14 cellular contexts compared by ENCODE assay signal in genomic region chr13:76994281-76994680, GRCh38. TPM values are rescaled to one million over a fixed set of nuclear protein-coding genes. Genes with fewer than 3 reads are reported as not detected.
DNase-seq lines count a peak whose midpoint lies in the region; ATAC-seq and TF ChIP-seq lines count a peak whose summit lies in the region.
"Had no signal": no experiment of that assay in that cellular context is flagged by ENCODE, and none has a peak within 500 bp of the region (broad histone marks: within the 10 kb centered on the region; RNA-seq: fewer than 3 reads in every experiment).

No MANE protein-coding gene starts in this region.

- no peaks in the 10 kb centered on the region for H3K9me3 Mint-ChIP-seq in activated T-cell treated with anti-CD3 and anti-CD28 coated beads, Interleukin-2, amount 50 U/mL, for 24 hours
- H3K9me3 Mint-ChIP-seq in T-cell (no peaks in the 10 kb centered on the region), glutamatergic neuron (ENCODE audit: unreplicated experiment) (no peaks in the 10 kb centered on the region)
- no peaks in the 10 kb centered on the region for H3K9me3 Mint-ChIP-seq in stimulated activated memory B cell treated with anti-CD40 and anti-IgM and Interleukin-4, amounts not matched to agents 10 μg/mL and 1 μg/mL and 100 μg/mL, for 72 hours

- H3K27me3 Mint-ChIP-seq in activated T-cell treated with anti-CD3 and anti-CD28 coated beads, Interleukin-2, amount 50 U/mL, for 24 hours = no peaks in the 10 kb centered on the region
- H3K27me3 Mint-ChIP-seq in T-cell (no peaks in the 10 kb centered on the region), glutamatergic neuron (ENCODE audit: unreplicated experiment) (peaks cover 4% of the 10 kb centered on the region)
- no peaks in the 10 kb centered on the region for H3K27me3 Mint-ChIP-seq in stimulated activated memory B cell treated with anti-CD40 and anti-IgM and Interleukin-4, amounts not matched to agents 10 μg/mL and 1 μg/mL and 100 μg/mL, for 72 hours

- POLR2A ChIA-PET in T-cell (lab: Charles Lee) = interaction anchor here in 1 of 2 donors (1.0 kb wide), 1 partner anchor 24 kb away, joined by 3 read pairs; no protein-coding TSS in a partner anchor

- DNase-seq in activated T-cell treated with anti-CD3 and anti-CD28 coated beads, Interleukin-2, amount 50 U/mL, for 24 hours = no peak
- DNase-seq in activated T-cell treated with anti-CD3 and anti-CD28 coated beads for 4 hours (no peak), T-cell (no peak), glutamatergic neuron (no peak), pons (ENCODE audit: low spot score) (no peak), NCI-H510A treated with DMSO at 0.1 percent for 48 hours (lab: John Stamatoyannopoulos, UW) (no peak)
- DNase-seq in stimulated activated CD4-positive, alpha-beta T cell treated with anti-CD3 and anti-CD28 coated beads, Interleukin-4, amount 100 ng/mL, for 1 hour = no peak
- DNase-seq: activated CD4-positive, alpha-beta T cell treated with anti-CD3 and anti-CD28 coated beads, Interleukin-2, amount 50 U/mL, for 4 hours; gastrocnemius medialis; KG1; NCI-H2029 treated with DMSO at 0.1 percent for 48 hours had no signal

- CTCF ChIA-PET in T-cell (lab: Charles Lee) = no interaction called here

- H3K4me3 Mint-ChIP-seq in activated T-cell treated with anti-CD3 and anti-CD28 coated beads, Interleukin-2, amount 50 U/mL, for 24 hours = peak overlapping the region; percentile 9
- H3K4me3 Mint-ChIP-seq in T-cell (peak overlapping the region; percentile 10 to 91 (median 11)), glutamatergic neuron (ENCODE audit: unreplicated experiment) (peak overlapping the region; percentile 41)
- peak overlapping the region; percentile 13 for H3K4me3 Mint-ChIP-seq in stimulated activated memory B cell treated with anti-CD40 and anti-IgM and Interleukin-4, amounts not matched to agents 10 μg/mL and 1 μg/mL and 100 μg/mL, for 72 hours

- no peak for TF ChIP-seq CTCF in glutamatergic neuron (IDR thresholded peaks at IDR 0.05; ENCODE audit: partially characterized antibody, unreplicated experiment)

- H3K27ac Mint-ChIP-seq in activated T-cell treated with anti-CD3 and anti-CD28 coated beads, Interleukin-2, amount 50 U/mL, for 24 hours = peak overlapping the region; percentile 35
- H3K27ac Mint-ChIP-seq in T-cell (peak overlapping the region; percentile 25 to 56), glutamatergic neuron (ENCODE audit: unreplicated experiment) (no peak overlapping the region)
- no peak overlapping the region for H3K27ac Mint-ChIP-seq in stimulated activated memory B cell treated with anti-CD40 and anti-IgM and Interleukin-4, amounts not matched to agents 10 μg/mL and 1 μg/mL and 100 μg/mL, for 72 hours

- peaks cover 52% of the 10 kb centered on the region for H3K36me3 Mint-ChIP-seq in activated T-cell treated with anti-CD3 and anti-CD28 coated beads, Interleukin-2, amount 50 U/mL, for 24 hours (ENCODE audit: low read depth)
- peaks cover 31% of the 10 kb centered on the region for H3K36me3 Mint-ChIP-seq in T-cell
- peaks cover 5% of the 10 kb centered on the region for H3K36me3 Mint-ChIP-seq in glutamatergic neuron (ENCODE audit: unreplicated experiment)
- peaks cover 33% of the 10 kb centered on the region for H3K36me3 Mint-ChIP-seq in stimulated activated memory B cell treated with anti-CD40 and anti-IgM and Interleukin-4, amounts not matched to agents 10 μg/mL and 1 μg/mL and 100 μg/mL, for 72 hours

- ATAC-seq in T-cell (replicated peaks in 1 of 4) = no peak
- ATAC-seq in stimulated activated memory B cell treated with anti-CD40 and anti-IgM and Interleukin-4, amounts not matched to agents 10 μg/mL and 1 μg/mL and 100 μg/mL, for 72 hours = no peak
- ATAC-seq: gastrocnemius medialis had no signal

- H3K4me1 Mint-ChIP-seq in activated T-cell treated with anti-CD3 and anti-CD28 coated beads, Interleukin-2, amount 50 U/mL, for 24 hours (ENCODE audit: low read depth) = peaks cover 47% of the 10 kb centered on the region
- H3K4me1 Mint-ChIP-seq in T-cell (peaks cover 37 to 64% (median 61%) of the 10 kb centered on the region in 3 donors), glutamatergic neuron (ENCODE audit: low read depth, unreplicated experiment) (peaks cover 4% of the 10 kb centered on the region)
- peaks cover 31% of the 10 kb centered on the region for H3K4me1 Mint-ChIP-seq in stimulated activated memory B cell treated with anti-CD40 and anti-IgM and Interleukin-4, amounts not matched to agents 10 μg/mL and 1 μg/mL and 100 μg/mL, for 72 hours

RNA-seq across cellular contexts. Expression of gene CLN5, which starts 2.4 kb away (rescaled TPM):
- total RNA-seq in T-cell (10 to 100 TPM; 18.1 to 29.5 (median 21.7) TPM), glutamatergic neuron (ENCODE audit: unreplicated experiment) (14.6 TPM)

RNA-seq across cellular contexts. Expression of gene FBXL3, which starts 32.7 kb away (rescaled TPM):
- total RNA-seq in T-cell = 10 to 100 TPM; 58.6 to 89.1 (median 80.0) TPM
- 27.1 TPM for total RNA-seq in glutamatergic neuron (ENCODE audit: unreplicated experiment)

RNA-seq across cellular contexts. Expression of gene ACOD1, which starts 46.0 kb away (rescaled TPM):
- total RNA-seq in T-cell = not detected
- total RNA-seq in glutamatergic neuron (ENCODE audit: unreplicated experiment) = not detected
- total RNA-seq: A673, gastrocnemius medialis, urinary bladder had no signal

Comparison
In these comparisons a context has a peak if more than half of its experiments do, and no peak if none do; other contexts are left out.
1. H3K27ac Mint-ChIP-seq: peak in activated T-cell treated with anti-CD3 and anti-CD28 coated beads, Interleukin-2, amount 50 U/mL, for 24 hours (single experiment) and T-cell (2 of 2); none in glutamatergic neuron (single experiment) and stimulated activated memory B cell treated with anti-CD40 and anti-IgM and Interleukin-4, amounts not matched to agents 10 μg/mL and 1 μg/mL and 100 μg/mL, for 72 hours (single experiment).
2. Peak in every context shown above with its lines, with median percentiles within 50 percentile points of each other: H3K4me3 Mint-ChIP-seq.